ENCODE assay signal across 12 cellular contexts in the genomic region with DNA sequence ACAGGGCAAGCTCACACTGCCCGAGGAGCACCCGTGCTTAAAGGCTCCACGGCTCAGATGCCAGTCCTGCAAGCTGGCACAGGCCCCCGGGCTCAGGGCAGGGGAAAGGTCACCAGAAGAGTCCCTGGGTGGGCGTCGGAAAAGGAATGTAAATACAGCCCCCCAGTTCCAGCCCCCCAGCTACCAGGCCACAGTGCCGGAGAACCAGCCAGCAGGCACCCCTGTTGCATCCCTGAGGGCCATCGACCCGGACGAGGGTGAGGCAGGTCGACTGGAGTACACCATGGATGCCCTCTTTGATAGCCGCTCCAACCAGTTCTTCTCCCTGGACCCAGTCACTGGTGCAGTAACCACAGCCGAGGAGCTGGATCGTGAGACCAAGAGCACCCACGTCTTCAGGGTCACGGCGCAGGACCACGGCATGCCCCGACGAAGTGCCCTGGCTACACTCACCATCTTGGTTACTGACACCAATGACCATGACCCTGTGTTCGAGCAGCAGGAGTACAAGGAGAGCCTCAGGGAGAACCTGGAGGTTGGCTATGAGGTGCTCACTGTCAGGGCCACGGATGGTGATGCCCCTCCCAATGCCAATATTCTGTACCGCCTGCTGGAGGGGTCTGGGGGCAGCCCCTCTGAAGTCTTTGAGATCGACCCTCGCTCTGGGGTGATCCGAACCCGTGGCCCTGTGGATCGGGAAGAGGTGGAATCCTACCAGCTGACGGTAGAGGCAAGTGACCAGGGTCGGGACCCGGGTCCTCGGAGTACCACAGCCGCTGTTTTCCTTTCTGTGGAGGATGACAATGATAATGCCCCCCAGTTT. TPM values are rescaled to one million over a fixed set of nuclear protein-coding genes. Genes with fewer than 3 reads are reported as not detected.
A peak's percentile ranks its signal among the peaks of the same experiment; 100 is the strongest.
DNase-seq lines count a peak whose midpoint lies in the region; ATAC-seq, FAIRE-seq and TF ChIP-seq lines count a peak whose summit lies in the region.
"Had no signal": no experiment of that assay in that cellular context is flagged by ENCODE, and none has a peak within 500 bp of the region (broad histone marks: within the 10 kb centered on the region; RNA-seq: fewer than 3 reads in every experiment).

No MANE protein-coding gene starts in this region.

- H3K4me3 ChIP-seq in CD8-positive, alpha-beta T cell (ENCODE audit: low read depth, low read length): no peak overlapping the region
- H3K4me3 ChIP-seq in OCI-LY1 (ENCODE audit: low read depth, low read length, poor library complexity, severe bottlenecking) (peak overlapping the region; percentile 57), epithelial cell of proximal tubule (ENCODE audit: low read depth, low read length) (peak overlapping the region; percentile 55), pancreas (peak overlapping the region in 3 of 4 donors; percentile 63 to 73 (median 64))

- H3K36me3 ChIP-seq in CD8-positive, alpha-beta T cell (ENCODE audit: insufficient read depth, low read length): no peaks in the 10 kb centered on the region
- H3K36me3 ChIP-seq in OCI-LY1 (ENCODE audit: insufficient read depth, low read length) (no peaks in the 10 kb centered on the region), pancreas (no peaks in the 10 kb centered on the region)
- H3K36me3 ChIP-seq: ovary had no signal

- H3K9ac ChIP-seq in OCI-LY1 (ENCODE audit: low read length): no peak overlapping the region

- H4K20me1 ChIP-seq in OCI-LY1 (ENCODE audit: insufficient read depth, low read length): no peaks in the 10 kb centered on the region

- POLR2A ChIA-PET in CD8-positive, alpha-beta T cell (lab: Charles Lee): interaction anchor here (1.1 kb wide), 1 partner anchor 36 kb away, joined by 3 read pairs; no protein-coding TSS in a partner anchor

- no peak overlapping the region for H2AFZ ChIP-seq in OCI-LY1 (ENCODE audit: low read length)

- peak overlapping the region; percentile 64; the same call in 1 of the 2 replicates for H3K4me2 ChIP-seq in OCI-LY1 (ENCODE audit: low read length)

- no peak overlapping the region for H3K27ac Mint-ChIP-seq in CD8-positive, alpha-beta T cell

- no peak for TF ChIP-seq CTCF in CD8-positive, alpha-beta T cell (IDR thresholded peaks at IDR 0.05)
- TF ChIP-seq CTCF in OCI-LY1 (IDR thresholded peaks at IDR 0.05; ENCODE audit: low read length) (no peak), epithelial cell of proximal tubule (conservative IDR thresholded peaks at IDR 0.05; ENCODE audit: low read depth, low read length) (no peak), pancreas (IDR thresholded peaks at IDR 0.05) (no peak)

- intact Hi-C loops in CD8-positive, alpha-beta T cell (cut with DNase I, micrococcal nuclease): no loop called here
- intact Hi-C loops in pancreas (cut with DNase I): loop anchor here in 1 of 3 donors (5.0 kb wide), 1 partner anchor 282 kb away; no protein-coding TSS in a partner anchor

- no peaks in the 10 kb centered on the region for H3F3A ChIP-seq in OCI-LY1 (ENCODE audit: insufficient read depth, low read length)

- H3K9me3 ChIP-seq in CD8-positive, alpha-beta T cell (ENCODE audit: low read length): no peaks in the 10 kb centered on the region
- H3K9me3 ChIP-seq in OCI-LY1 (ENCODE audit: low read length) (no peaks in the 10 kb centered on the region), pancreas (no peaks in the 10 kb centered on the region)
- H3K9me3 ChIP-seq: ovary had no signal

- CTCF ChIA-PET in CD8-positive, alpha-beta T cell (lab: Charles Lee): interaction anchor here (0.6 to 1.3 kb wide), 3 partner anchors 149 to 282 kb away, joined by 3 to 7 read pairs (median 3); no protein-coding TSS in a partner anchor

- no peak for DNase-seq in CD8-positive, alpha-beta T cell
- DNase-seq in epithelial cell of proximal tubule (ENCODE audit: low read depth): no peak
- DNase-seq in pancreas: peak in 3 of 6 donors; percentile 14 to 76 (median 57)
- DNase-seq in GM19239 (ENCODE audit: insufficient read length, low spot score): no peak
- no peak for DNase-seq in NCI-H524 treated with DMSO at 0.1 percent for 48 hours (lab: John Stamatoyannopoulos, UW)
- no peak for DNase-seq in COLO829 (ENCODE audit: low spot score)
- DNase-seq: NCI-H2171 had no signal

- H3K27ac ChIP-seq in CD8-positive, alpha-beta T cell (ENCODE audit: low read depth, low read length): no peak overlapping the region
- H3K27ac ChIP-seq in OCI-LY1 (ENCODE audit: low read depth, low read length, poor library complexity, severe bottlenecking): no peak overlapping the region
- H3K27ac ChIP-seq in pancreas: no peak overlapping the region
- H3K27ac ChIP-seq: ovary had no signal

- no peak for ATAC-seq in CD8-positive, alpha-beta T cell
- ATAC-seq in pancreas: no peak
- ATAC-seq in HG02588 (IDR thresholded peaks at IDR 0.05; ENCODE audit: unreplicated experiment): no peak

- H3K4me3 Mint-ChIP-seq in CD8-positive, alpha-beta T cell: peak overlapping the region; percentile 72

- 81 to 84% methylated on average over 33 of the region's 33 CpGs for WGBS in pancreas, 2 donors

- peaks cover 14% of the 10 kb centered on the region for H3K4me1 ChIP-seq in CD8-positive, alpha-beta T cell (ENCODE audit: insufficient read depth, low read length)
- H3K4me1 ChIP-seq in OCI-LY1 (ENCODE audit: insufficient read depth, low read length, severe bottlenecking): peaks cover 24% of the 10 kb centered on the region
- H3K4me1 ChIP-seq in pancreas: peaks cover 0 to 4% (median 0%) of the 10 kb centered on the region in 3 donors

- H3K27me3 Mint-ChIP-seq in CD8-positive, alpha-beta T cell (ENCODE audit: low read depth): peaks cover 8% of the 10 kb centered on the region

- no peaks in the 10 kb centered on the region for H3K9me3 Mint-ChIP-seq in CD8-positive, alpha-beta T cell

- no peaks in the 10 kb centered on the region for H3K79me2 ChIP-seq in OCI-LY1 (ENCODE audit: insufficient read depth, low read length)

- H3K9me2 ChIP-seq in OCI-LY1 (ENCODE audit: low read depth, low read length): no peaks in the 10 kb centered on the region

- H3K27me3 ChIP-seq in CD8-positive, alpha-beta T cell (ENCODE audit: insufficient read depth, low read length): no peaks in the 10 kb centered on the region
- no peaks in the 10 kb centered on the region for H3K27me3 ChIP-seq in OCI-LY1 (ENCODE audit: insufficient read depth, low read length)
- no peaks in the 10 kb centered on the region for H3K27me3 ChIP-seq in pancreas
- H3K27me3 ChIP-seq: ovary had no signal

- peaks cover 17% of the 10 kb centered on the region for H3K4me1 Mint-ChIP-seq in CD8-positive, alpha-beta T cell (ENCODE audit: low read depth)

- no peaks in the 10 kb centered on the region for H3K36me3 Mint-ChIP-seq in CD8-positive, alpha-beta T cell

- FAIRE-seq in pancreas (lab: Jason Lieb, UNC): no peak
- FAIRE-seq in GM19239 (lab: Jason Lieb, UNC): no peak
- FAIRE-seq: endometrium had no signal

RNA-seq across cellular contexts. Expression of gene CELSR2, which starts 1.3 kb away (rescaled TPM):
- total RNA-seq in CD8-positive, alpha-beta T cell: 1 to 10 TPM; 3.8 TPM
- total RNA-seq in epithelial cell of proximal tubule: 8.2 and 14.2 TPM in 2 replicates
- total RNA-seq in pancreas: 1 to 10 TPM; 4.0 to 8.5 (median 4.7) TPM
- 1 to 10 TPM; 5.6 to 6.8 TPM for polyA plus RNA-seq in pancreas

RNA-seq across cellular contexts. Expression of gene PSRC1, which starts 32.3 kb away (rescaled TPM):
- total RNA-seq in CD8-positive, alpha-beta T cell: not detected
- total RNA-seq in epithelial cell of proximal tubule (56.6 and 67.9 TPM in 2 replicates), pancreas (1 to 10 TPM in 2 of 6 donors, under 1 TPM in 4; 0.08 to 3.0 (median 0.78) TPM)
- 1 to 10 TPM; 2.2 to 5.4 TPM for polyA plus RNA-seq in pancreas

RNA-seq across cellular contexts. Expression of gene SARS1, which starts 36.9 kb away (rescaled TPM):
- total RNA-seq in CD8-positive, alpha-beta T cell: 100 to 1,000 TPM; 113 to 118 TPM
- 153 and 177 TPM in 2 replicates for total RNA-seq in epithelial cell of proximal tubule
- 100 to 1,000 TPM in 4 of 6 donors, 10 to 100 TPM in 2; 82.7 to 270 (median 115) TPM for total RNA-seq in pancreas
- 100 to 1,000 TPM in 1 of 2 donors, 10 to 100 TPM in 1; 50.5 to 125 TPM for polyA plus RNA-seq in pancreas

RNA-seq across cellular contexts. Expression of gene MYBPHL, which starts 56.1 kb away (rescaled TPM):
- total RNA-seq in CD8-positive, alpha-beta T cell: not detected
- not detected in 2 replicates for total RNA-seq in epithelial cell of proximal tubule
- under 1 TPM in 2 of 6 donors, not detected in 4; 0.26 to 0.28 TPM for total RNA-seq in pancreas
- 1 to 10 TPM in 1 of 2 donors, under 1 TPM in 1; 0.27 to 1.1 TPM for polyA plus RNA-seq in pancreas
- total RNA-seq: subcutaneous adipose tissue had no signal
- polyA plus RNA-seq: ovary had no signal

Comparison
In these comparisons a context has a peak if more than half of its experiments do, and no peak if none do; other contexts are left out.
1. RNA of gene PSRC1, which starts 32.3 kb away (total RNA-seq): 56.6 to 67.9 TPM in epithelial cell of proximal tubule; 0.08 to 3.0 TPM in pancreas and not detected in CD8-positive, alpha-beta T cell; every median in the first group is over 10 times any median in the second.